ENCODE assay signal across 30 cellular contexts in genomic region chr11:103584021-103584420, GRCh38.
"Had no signal": no experiment of that assay in that cellular context is flagged by ENCODE, and none has a peak within 500 bp of the region (broad histone marks: within the 10 kb centered on the region; RNA-seq: fewer than 3 reads in every experiment).

No MANE protein-coding gene starts in this region.

- H3K9me3 Mint-ChIP-seq: activated CD4-positive, alpha-beta memory T cell treated with anti-CD3 and anti-CD28 coated beads for 36 hours; activated CD4-positive, alpha-beta T cell treated with anti-CD3 and anti-CD28 coated beads, Interleukin-2, amount 10 ng/mL, durations not matched to agents 24 days and 14 days; activated naive CD4-positive, alpha-beta T cell treated with anti-CD3 and anti-CD28 coated beads, Interleukin-2, amount 10 ng/mL, durations not matched to agents 7 days and 5 days; activated T-cell treated with anti-CD3 and anti-CD28 coated beads, Interleukin-2, amount 50 U/mL, for 24 hours; central memory CD8-positive, alpha-beta T cell; effector memory CD8-positive, alpha-beta T cell; T-helper 2 cell treated with Interferon-gamma antibody and Interleukin-4, amounts not matched to agents 5 μg/mL and 100 μg/mL, for 36 hours had no signal

- H3K9me3 ChIP-seq: esophagus squamous epithelium, gastroesophageal sphincter had no signal

- H3K27me3 ChIP-seq: brain microvascular endothelial cell, esophagus squamous epithelium, gastroesophageal sphincter had no signal

- H3K27ac Mint-ChIP-seq: activated CD4-positive, alpha-beta memory T cell treated with anti-CD3 and anti-CD28 coated beads for 36 hours; activated CD4-positive, alpha-beta T cell treated with anti-CD3 and anti-CD28 coated beads for 36 hours; activated CD4-positive, alpha-beta T cell treated with anti-CD3 and anti-CD28 coated beads, Interleukin-2, amount 10 ng/mL, durations not matched to agents 24 days and 14 days; activated naive CD4-positive, alpha-beta T cell treated with anti-CD3 and anti-CD28 coated beads, Interleukin-2, amount 10 ng/mL, durations not matched to agents 7 days and 5 days; activated naive CD8-positive, alpha-beta T cell; activated T-cell treated with anti-CD3 and anti-CD28 coated beads, Interleukin-2, amount 50 U/mL, for 24 hours; activated T-cell treated with anti-CD3 and anti-CD28 coated beads, Interleukin-2, amount 50 U/mL, for 72 hours; effector memory CD8-positive, alpha-beta T cell; T-helper 17 cell; T-helper 2 cell treated with Interferon-gamma antibody and Interleukin-4, amounts not matched to agents 5 μg/mL and 100 μg/mL, for 36 hours had no signal

- H3K36me3 Mint-ChIP-seq: activated CD4-positive, alpha-beta memory T cell treated with anti-CD3 and anti-CD28 coated beads for 36 hours; activated naive CD4-positive, alpha-beta T cell treated with anti-CD3 and anti-CD28 coated beads, Interleukin-2, amount 10 ng/mL, durations not matched to agents 7 days and 5 days; activated naive CD8-positive, alpha-beta T cell had no signal

- H3K27me3 Mint-ChIP-seq: activated CD4-positive, alpha-beta T cell treated with anti-CD3 and anti-CD28 coated beads for 36 hours; activated CD4-positive, alpha-beta T cell treated with anti-CD3 and anti-CD28 coated beads, Interleukin-2, amount 10 ng/mL, durations not matched to agents 24 days and 14 days; activated naive CD4-positive, alpha-beta T cell treated with anti-CD3 and anti-CD28 coated beads, Interleukin-2, amount 10 ng/mL, durations not matched to agents 7 days and 5 days; activated naive CD8-positive, alpha-beta T cell had no signal

- H3K4me3 Mint-ChIP-seq: activated CD4-positive, alpha-beta memory T cell treated with anti-CD3 and anti-CD28 coated beads for 36 hours; activated CD4-positive, alpha-beta T cell treated with anti-CD3 and anti-CD28 coated beads for 36 hours; activated CD4-positive, alpha-beta T cell treated with anti-CD3 and anti-CD28 coated beads, Interleukin-2, amount 10 ng/mL, durations not matched to agents 24 days and 14 days; activated naive CD4-positive, alpha-beta T cell treated with anti-CD3 and anti-CD28 coated beads, Interleukin-2, amount 10 ng/mL, durations not matched to agents 7 days and 5 days; activated naive CD8-positive, alpha-beta T cell; activated T-cell treated with anti-CD3 and anti-CD28 coated beads, Interleukin-2, amount 50 U/mL, for 24 hours; activated T-cell treated with anti-CD3 and anti-CD28 coated beads, Interleukin-2, amount 50 U/mL, for 72 hours; central memory CD8-positive, alpha-beta T cell; effector memory CD8-positive, alpha-beta T cell; T-helper 17 cell; T-helper 2 cell treated with Interferon-gamma antibody and Interleukin-4, amounts not matched to agents 5 μg/mL and 100 μg/mL, for 36 hours had no signal

- H3K27ac ChIP-seq: brain microvascular endothelial cell, epithelial cell of prostate, esophagus squamous epithelium, gastroesophageal sphincter, WERI-Rb-1 had no signal

- H3K4me3 ChIP-seq: esophagus squamous epithelium, gastroesophageal sphincter had no signal

- H3K4me1 Mint-ChIP-seq: activated CD4-positive, alpha-beta T cell treated with anti-CD3 and anti-CD28 coated beads for 36 hours; activated CD4-positive, alpha-beta T cell treated with anti-CD3 and anti-CD28 coated beads, Interleukin-2, amount 10 ng/mL, durations not matched to agents 24 days and 14 days; activated naive CD4-positive, alpha-beta T cell treated with anti-CD3 and anti-CD28 coated beads, Interleukin-2, amount 10 ng/mL, durations not matched to agents 7 days and 5 days; central memory CD8-positive, alpha-beta T cell; T-helper 17 cell had no signal

- DNase-seq: activated CD4-positive, alpha-beta memory T cell treated with anti-CD3 and anti-CD28 coated beads for 36 hours; activated CD4-positive, alpha-beta T cell treated with anti-CD3 and anti-CD28 coated beads for 36 hours; activated CD4-positive, alpha-beta T cell treated with anti-CD3 and anti-CD28 coated beads, Interleukin-2, amount 10 ng/mL, durations not matched to agents 24 days and 14 days; activated CD4-positive, CD25-positive, alpha-beta regulatory T cell; activated CD4-positive, CD25-positive, alpha-beta regulatory T cell treated with anti-CD3 and anti-CD28 coated beads, Interleukin-2, amount 50 U/mL, for 72 hours; activated CD8-positive, alpha-beta memory T cell treated with anti-CD3 and anti-CD28 coated beads, Interleukin-2, amount 50 U/mL, for 48 hours; activated gamma-delta T cell; activated naive CD4-positive, alpha-beta T cell; activated naive CD4-positive, alpha-beta T cell treated with anti-CD3 and anti-CD28 coated beads, Interleukin-2, amount 10 ng/mL, durations not matched to agents 7 days and 5 days; activated T-cell treated with anti-CD3 and anti-CD28 coated beads for 4 hours; activated T-cell treated with anti-CD3 and anti-CD28 coated beads, Interleukin-2, amount 50 U/mL, for 24 hours; activated T-cell treated with anti-CD3 and anti-CD28 coated beads, Interleukin-2, amount 50 U/mL, for 72 hours; amniotic stem cell; anterior cingulate cortex; brain microvascular endothelial cell; cortex of kidney; dermis blood vessel endothelial cell; effector CD4-positive, alpha-beta T cell; effector memory CD8-positive, alpha-beta T cell; esophagus squamous epithelium; foreskin melanocyte; T-helper 1 cell; T-helper 17 cell; T1000; WERI-Rb-1 had no signal

- H3K36me3 ChIP-seq: brain microvascular endothelial cell, esophagus squamous epithelium, gastroesophageal sphincter, WERI-Rb-1 had no signal

- ATAC-seq: activated CD4-positive, alpha-beta T cell treated with anti-CD3 and anti-CD28 coated beads for 36 hours; activated T-cell treated with anti-CD3 and anti-CD28 coated beads, Interleukin-2, amount 50 U/mL, for 72 hours; effector memory CD8-positive, alpha-beta T cell; gastroesophageal sphincter; T-helper 17 cell had no signal

- H3K4me1 ChIP-seq: esophagus squamous epithelium, gastroesophageal sphincter had no signal
